In the genomic region with DNA sequence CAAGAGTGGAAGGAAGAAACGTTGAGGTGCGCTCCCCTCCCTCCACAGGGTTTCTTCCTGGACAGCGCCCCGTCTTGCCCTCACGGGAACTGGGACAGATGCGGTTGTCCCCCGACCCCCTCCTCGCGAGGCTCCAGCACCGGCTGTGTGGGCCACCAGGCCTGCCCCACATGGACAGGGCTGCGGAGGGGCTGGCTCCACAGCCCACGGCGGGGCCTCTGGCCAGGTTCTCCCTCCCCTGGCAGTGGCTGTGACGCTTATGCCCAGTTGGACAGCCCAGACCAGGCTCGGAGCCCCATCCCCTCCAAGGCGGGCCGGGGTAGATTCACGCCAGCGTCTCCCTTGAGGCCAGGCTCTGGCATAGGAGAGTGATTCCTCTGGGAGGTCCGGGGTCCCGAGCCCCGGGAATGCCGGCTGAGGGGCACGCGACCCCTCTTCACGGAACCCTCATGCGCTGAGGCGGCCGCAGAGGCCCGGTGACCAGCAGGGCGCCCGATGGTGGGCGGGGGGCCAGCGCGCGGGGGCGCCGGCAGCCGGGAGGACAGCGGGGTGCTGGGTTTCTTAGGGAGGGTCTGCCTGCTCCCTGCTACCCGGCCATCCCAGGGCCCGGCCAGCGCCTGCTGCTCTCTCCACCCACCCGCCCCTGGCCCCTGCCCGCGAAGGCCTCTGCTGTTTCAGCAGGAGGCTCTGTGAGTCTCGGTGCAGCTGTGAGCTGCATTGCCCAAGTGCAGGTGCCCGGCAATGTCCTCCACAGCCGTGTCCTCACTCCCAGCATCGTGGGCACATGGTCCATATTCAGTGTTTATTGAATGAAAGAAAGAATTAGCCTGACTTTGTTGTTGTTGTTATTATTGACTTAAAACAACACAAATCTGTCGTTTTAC, we compare ENCODE assay signal across 21 cellular contexts. TPM values are rescaled to one million over a fixed set of nuclear protein-coding genes. Genes with fewer than 3 reads are reported as not detected.
DNase-seq lines count a peak whose midpoint lies in the region; ATAC-seq and TF ChIP-seq lines count a peak whose summit lies in the region.
"Had no signal": no experiment of that assay in that cellular context is flagged by ENCODE, and none has a peak within 500 bp of the region (broad histone marks: within the 10 kb centered on the region; RNA-seq: fewer than 3 reads in every experiment).

No MANE protein-coding gene starts in this region.

- TF ChIP-seq EP300 in esophagus muscularis mucosa (IDR thresholded peaks at IDR 0.05) = no peak

- H3K27me3 ChIP-seq in GM23338 (ENCODE audit: insufficient read depth) (no peaks in the 10 kb centered on the region), esophagus muscularis mucosa (no peaks in the 10 kb centered on the region)
- H3K27me3 ChIP-seq: BLaER1 had no signal

- H3K36me3 Mint-ChIP-seq in GM23338 (ENCODE audit: low read depth) (no peaks in the 10 kb centered on the region; the same call in 2 of the 3 replicates), osteocyte (ENCODE audit: unreplicated experiment) (no peaks in the 10 kb centered on the region)
- H3K36me3 Mint-ChIP-seq: IgD-negative memory B cell had no signal

- intact Hi-C loops in esophagus muscularis mucosa (cut with DNase I) = no loop called here

- H3K4me2 ChIP-seq in GM23338 = no peak overlapping the region
- H3K4me2 ChIP-seq: BLaER1 had no signal

- H3K27ac Mint-ChIP-seq in GM23338 (no peak overlapping the region), osteocyte (ENCODE audit: unreplicated experiment) (no peak overlapping the region)
- H3K27ac Mint-ChIP-seq: CD4-positive, alpha-beta T cell; IgD-negative memory B cell had no signal

- no peaks in the 10 kb centered on the region for H3F3A ChIP-seq in GM23338 (replicated peaks; ENCODE audit: low read depth)

- WGBS in esophagus muscularis mucosa = 92% methylated on average over 21 of the region's 51 CpGs

- H3K4me1 ChIP-seq in GM23338 (ENCODE audit: insufficient read depth) (no peaks in the 10 kb centered on the region), esophagus muscularis mucosa (peaks cover 41 to 74% (median 63%) of the 10 kb centered on the region in 4 donors)
- H3K4me1 ChIP-seq: Caco-2 had no signal

- no peak overlapping the region for H3K4me3 Mint-ChIP-seq in GM23338
- H3K4me3 Mint-ChIP-seq in osteocyte (ENCODE audit: unreplicated experiment) = no peak overlapping the region
- H3K4me3 Mint-ChIP-seq: CD4-positive, alpha-beta T cell; IgD-negative memory B cell had no signal

- peaks cover 9% of the 10 kb centered on the region for H3K9me2 ChIP-seq in GM23338 (ENCODE audit: insufficient read depth)

- H3K9me3 Mint-ChIP-seq in GM23338 (no peaks in the 10 kb centered on the region; the same call in 2 of the 3 replicates), osteocyte (ENCODE audit: unreplicated experiment) (no peaks in the 10 kb centered on the region)
- H3K9me3 Mint-ChIP-seq: CD4-positive, alpha-beta T cell; IgD-negative memory B cell had no signal

- no peaks in the 10 kb centered on the region for H3K9me3 ChIP-seq in esophagus muscularis mucosa
- H3K9me3 ChIP-seq: BLaER1, Caco-2 had no signal

- ATAC-seq in GM23338 = peak; percentile 37
- ATAC-seq in HG03457 (IDR thresholded peaks at IDR 0.05; ENCODE audit: unreplicated experiment) = no peak

- H3K27ac ChIP-seq in GM23338 (ENCODE audit: low read depth) (no peak overlapping the region), esophagus muscularis mucosa (replicated peaks in 1 of 4) (no peak overlapping the region)
- H3K27ac ChIP-seq: BLaER1, RWPE1 had no signal

- 0 out of 2 replicates have a peak overlapping the region, but pooled peaks have one; percentile 66 for H2AFZ ChIP-seq in GM23338

- no peak for TF ChIP-seq CTCF in GM23338 (conservative IDR thresholded peaks at IDR 0.05; ENCODE audit: low read depth in 2 of 2)
- TF ChIP-seq CTCF in esophagus muscularis mucosa (IDR thresholded peaks at IDR 0.05) = no peak
- TF ChIP-seq CTCF in osteocyte (IDR thresholded peaks at IDR 0.05) = no peak

- H3K4me1 Mint-ChIP-seq in GM23338 = peaks cover 2% of the 10 kb centered on the region; the same call in 1 of the 3 replicates
- peaks cover 13% of the 10 kb centered on the region for H3K4me1 Mint-ChIP-seq in osteocyte (ENCODE audit: unreplicated experiment)
- H3K4me1 Mint-ChIP-seq: IgD-negative memory B cell had no signal

- H3K4me3 ChIP-seq in GM23338 (no peak overlapping the region), esophagus muscularis mucosa (no peak overlapping the region)
- H3K4me3 ChIP-seq: BLaER1 had no signal

- no peaks in the 10 kb centered on the region for H3K79me2 ChIP-seq in GM23338 (replicated peaks; ENCODE audit: insufficient read depth)

- H3K27me3 Mint-ChIP-seq in GM23338 (ENCODE audit: insufficient read depth, low read depth, poor library complexity) = peaks cover 8% of the 10 kb centered on the region
- peaks cover 7% of the 10 kb centered on the region for H3K27me3 Mint-ChIP-seq in osteocyte (ENCODE audit: unreplicated experiment)

- DNase-seq in Ammon's horn (ENCODE audit: low spot score) = peak; percentile 1
- no peak for DNase-seq in GM23338 (ENCODE audit: low spot score)
- peak; percentile 72 for DNase-seq in esophagus muscularis mucosa (ENCODE audit: extremely low spot score)
- DNase-seq in osteocyte (ENCODE audit: extremely low spot score, unreplicated experiment) = peak; percentile 85
- no peak for DNase-seq in activated CD4-positive, alpha-beta T cell treated with anti-CD3 and anti-CD28 coated beads for 4 hours
- DNase-seq in germinal center (ENCODE audit: low spot score) = no peak
- DNase-seq: Caco-2; CD4-positive, alpha-beta T cell; Karpas-422; MV-4-11; NCI-H1694; NCI-H2081; NCI-H2171; NCI-H345; NCI-H524; NCI-H774; NK-92 treated with Interleukin-12 subunit alpha and Interleukin-12 subunit beta, amount 100 ng/mL, for 24 hours had no signal

- no peaks in the 10 kb centered on the region for H4K20me1 ChIP-seq in GM23338 (replicated peaks; ENCODE audit: insufficient read depth)
- H4K20me1 ChIP-seq: BLaER1 had no signal

- TF ChIP-seq POLR2A in esophagus muscularis mucosa (IDR thresholded peaks at IDR 0.05; ENCODE audit: low read depth) = no peak

- H3K36me3 ChIP-seq in GM23338 (ENCODE audit: insufficient read depth) (no peaks in the 10 kb centered on the region), esophagus muscularis mucosa (no peaks in the 10 kb centered on the region)
- H3K36me3 ChIP-seq: BLaER1 had no signal

TF ChIP-seq in GM23338, 12 proteins besides CTCF, POLR2A, EP300 and RAD21 (continues in another document):
- TF ChIP-seq ZNF114 (CRISPR knock-in tag; IDR thresholded peaks at IDR 0.05) (no peak), JUNB (IDR thresholded peaks at IDR 0.05; ENCODE audit: unreplicated experiment) (no peak), STAT1 (IDR thresholded peaks at IDR 0.05; ENCODE audit: unreplicated experiment) (no peak), NANOG (IDR thresholded peaks at IDR 0.05; ENCODE audit: borderline replicate concordance) (no peak), CREB1 (CRISPR knock-in tag; IDR thresholded peaks at IDR 0.05; ENCODE audit: low read depth) (no peak), ZNF331 (CRISPR knock-in tag; IDR thresholded peaks at IDR 0.05; ENCODE audit: low read depth) (no peak), EZH2phosphoT487 (IDR thresholded peaks at IDR 0.05; ENCODE audit: unreplicated experiment) (no peak)
- TF ChIP-seq, protein P1, sequence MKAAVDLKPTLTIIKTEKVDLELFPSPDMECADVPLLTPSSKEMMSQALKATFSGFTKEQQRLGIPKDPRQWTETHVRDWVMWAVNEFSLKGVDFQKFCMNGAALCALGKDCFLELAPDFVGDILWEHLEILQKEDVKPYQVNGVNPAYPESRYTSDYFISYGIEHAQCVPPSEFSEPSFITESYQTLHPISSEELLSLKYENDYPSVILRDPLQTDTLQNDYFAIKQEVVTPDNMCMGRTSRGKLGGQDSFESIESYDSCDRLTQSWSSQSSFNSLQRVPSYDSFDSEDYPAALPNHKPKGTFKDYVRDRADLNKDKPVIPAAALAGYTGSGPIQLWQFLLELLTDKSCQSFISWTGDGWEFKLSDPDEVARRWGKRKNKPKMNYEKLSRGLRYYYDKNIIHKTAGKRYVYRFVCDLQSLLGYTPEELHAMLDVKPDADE (IDR thresholded peaks at IDR 0.05) = no peak

RNA-seq across cellular contexts. Expression of a gene that starts 20.3 kb away (rescaled TPM):
- total RNA-seq in GM23338 (2014; rRNA removed; shearing (Covaris generic)) = 18.0 and 21.2 TPM in 2 replicates
- 7.9 and 8.8 TPM in 2 replicates for polyA plus RNA-seq in GM23338 (2016; fragmentation: Nextera tagmentation; extraction: Ambion mirVana)
- 100 to 1,000 TPM; 241 to 459 (median 346) TPM for total RNA-seq in esophagus muscularis mucosa
- 14.8 and 15.0 TPM in 2 replicates for total RNA-seq in osteocyte

Comparison
In these comparisons a context has a peak if more than half of its experiments do, and no peak if none do; other contexts are left out.
1. DNase-seq: peak in Ammon's horn (single experiment), esophagus muscularis mucosa (single experiment) and osteocyte (single experiment); none in GM23338 (single experiment), activated CD4-positive, alpha-beta T cell treated with anti-CD3 and anti-CD28 coated beads for 4 hours (0 of 2) and germinal center (single experiment).
2. RNA of a gene that starts 20.3 kb away (total RNA-seq): 241 to 459 TPM in esophagus muscularis mucosa; 18.0 to 21.2 TPM in GM23338 and 14.8 to 15.0 TPM in osteocyte; every median in the first group is over 10 times any median in the second.